In genomic region chr15:43440721-43441281, GRCh38 we compare ENCODE assay signal across 8 cellular contexts. TPM values are rescaled to one million over a fixed set of nuclear protein-coding genes. Genes with fewer than 3 reads are reported as not detected.
DNase-seq lines count a peak whose midpoint lies in the region; TF ChIP-seq lines count a peak whose summit lies in the region.

No MANE protein-coding gene starts in this region.

- H2BK15ac ChIP-seq in neuronal stem cell (ENCODE audit: low read length), result no peak overlapping the region

- no peak overlapping the region for H3K14ac ChIP-seq in neuronal stem cell (ENCODE audit: low read length)

- no peak overlapping the region for H3K9ac ChIP-seq in neuronal stem cell (ENCODE audit: low read depth, low read length, poor library complexity)

- H3K18ac ChIP-seq in neuronal stem cell (ENCODE audit: low read length), result no peak overlapping the region

- H2AK5ac ChIP-seq in neuronal stem cell (ENCODE audit: low read depth, low read length), result no peak overlapping the region

- TF ChIP-seq CTCF in HFF-Myc (IDR thresholded peaks at IDR 0.05; ENCODE audit: low read depth, low read length, missing control alignments) (peak; percentile 46), uterus (IDR thresholded peaks at IDR 0.05) (peak; percentile 40 to 72 (median 60))

- H3K27ac ChIP-seq in neuronal stem cell (replicated peaks; ENCODE audit: low read length) (no peak overlapping the region), uterus (peak overlapping the region; percentile 60 to 63)

- no peak overlapping the region for H4K91ac ChIP-seq in neuronal stem cell (ENCODE audit: low read depth, low read length, poor library complexity)

- no peak overlapping the region for H3K4ac ChIP-seq in neuronal stem cell (ENCODE audit: low read length)

- H3K36me3 ChIP-seq in neuronal stem cell (replicated peaks in 1 of 2; ENCODE audit: control insufficient read depth in 2 of 2, insufficient read depth in 2 of 2, low read length in 2 of 2) (peaks cover 21 to 87% of the 10 kb centered on the region in 2 donors), uterus (no peaks in the 10 kb centered on the region)

- H3K4me3 ChIP-seq in HFF-Myc (replicated peaks; ENCODE audit: low read depth, low read length) (no peak overlapping the region), neuronal stem cell (ENCODE audit: low read length in 2 of 2) (no peak overlapping the region), uterus (no peak overlapping the region)

- H3K27me3 ChIP-seq in neuronal stem cell (ENCODE audit: control insufficient read depth in 3 of 3, insufficient read depth in 3 of 3, low read depth in 1 of 3, low read length in 3 of 3) (no peaks in the 10 kb centered on the region), uterus (no peaks in the 10 kb centered on the region)

- peaks cover 5% of the 10 kb centered on the region for H3K79me1 ChIP-seq in neuronal stem cell (ENCODE audit: low read depth, low read length)

- H3K9me3 ChIP-seq in neuronal stem cell (replicated peaks in 1 of 2; ENCODE audit: control insufficient read depth in 2 of 2, insufficient read depth in 1 of 2, low read depth in 1 of 2, low read length in 2 of 2) (peaks cover 0 to 6% of the 10 kb centered on the region in 2 donors), uterus (no peaks in the 10 kb centered on the region)

- no peak overlapping the region for H3K4me2 ChIP-seq in neuronal stem cell (ENCODE audit: insufficient read depth, low read length, poor library complexity, severe bottlenecking)

- no peak overlapping the region for H2BK12ac ChIP-seq in neuronal stem cell (ENCODE audit: low read length)

- H3K4me1 ChIP-seq in neuronal stem cell (ENCODE audit: control insufficient read depth in 2 of 2, insufficient read depth in 1 of 2, low read depth in 1 of 2, low read length in 2 of 2), result peaks cover 0 to 7% of the 10 kb centered on the region in 2 donors
- no peaks in the 10 kb centered on the region for H3K4me1 ChIP-seq in uterus

- peak; percentile 0 for DNase-seq in DMS79 (lab: John Stamatoyannopoulos, UW)
- DNase-seq in HFF-Myc (ENCODE audit: extremely low read depth, low read depth), result peak; percentile 91
- peak; percentile 71 for DNase-seq in NCI-H226
- DNase-seq in activated T-cell treated with anti-CD3 and anti-CD28 coated beads, Interleukin-2, amount 50 U/mL, for 48 hours, result peak; percentile 24 to 43
- peak; percentile 97 for DNase-seq in fibroblast of the conjunctiva (ENCODE audit: low read depth)
- peak; percentile 29 for DNase-seq in neuronal stem cell (ENCODE audit: low spot score)
- peak; percentile 28 to 59 for DNase-seq in uterus
- no peak for DNase-seq in NCI-H1930 (lab: John Stamatoyannopoulos, UW)

- no peak overlapping the region for H2BK120ac ChIP-seq in neuronal stem cell (ENCODE audit: low read depth, low read length)

- no peak overlapping the region for H2BK5ac ChIP-seq in neuronal stem cell (ENCODE audit: low read length)

- no peak overlapping the region for H2AFZ ChIP-seq in neuronal stem cell (ENCODE audit: low read length)

- no peak for TF ChIP-seq POLR2A in uterus (IDR thresholded peaks at IDR 0.05)

- WGBS in neuronal stem cell (ENCODE audit: extremely low coverage in 2 of 2, insufficient read length in 2 of 2, insufficient replicate concordance in 1 of 2), 2 donors, result no CpG with 5 or more reads among the region's 4 CpGs

- no peak overlapping the region for H4K8ac ChIP-seq in neuronal stem cell (ENCODE audit: low read depth, low read length)

- no peak overlapping the region for H3K23ac ChIP-seq in neuronal stem cell (ENCODE audit: low read depth, low read length, poor library complexity)

- intact Hi-C loops in uterus (cut with DNase I; ENCODE audit: low total_unique reads), result no loop called here

RNA-seq across cellular contexts. Expression of gene TP53BP1, which starts 52.2 kb away (rescaled TPM):
- polyA plus RNA-seq in neuronal stem cell (2013, experiment 1 of 2), result 24.5 TPM
- polyA plus RNA-seq in neuronal stem cell (2013, experiment 2 of 2), result 24.6 TPM
- 100 to 1,000 TPM in 1 of 4 donors, 10 to 100 TPM in 3; 30.2 to 150 (median 51.4) TPM for total RNA-seq in uterus

Comparison
In these comparisons a context has a peak if more than half of its experiments do, and no peak if none do; other contexts are left out.
1. DNase-seq: peak in DMS79 (single experiment), HFF-Myc (single experiment), NCI-H226 (single experiment), activated T-cell treated with anti-CD3 and anti-CD28 coated beads, Interleukin-2, amount 50 U/mL, for 48 hours (2 of 2), fibroblast of the conjunctiva (single experiment), neuronal stem cell (single experiment) and uterus (2 of 2); none in NCI-H1930 (0 of 2).